Comparison of ENCODE assay signal across 19 cellular contexts in the genomic region with DNA sequence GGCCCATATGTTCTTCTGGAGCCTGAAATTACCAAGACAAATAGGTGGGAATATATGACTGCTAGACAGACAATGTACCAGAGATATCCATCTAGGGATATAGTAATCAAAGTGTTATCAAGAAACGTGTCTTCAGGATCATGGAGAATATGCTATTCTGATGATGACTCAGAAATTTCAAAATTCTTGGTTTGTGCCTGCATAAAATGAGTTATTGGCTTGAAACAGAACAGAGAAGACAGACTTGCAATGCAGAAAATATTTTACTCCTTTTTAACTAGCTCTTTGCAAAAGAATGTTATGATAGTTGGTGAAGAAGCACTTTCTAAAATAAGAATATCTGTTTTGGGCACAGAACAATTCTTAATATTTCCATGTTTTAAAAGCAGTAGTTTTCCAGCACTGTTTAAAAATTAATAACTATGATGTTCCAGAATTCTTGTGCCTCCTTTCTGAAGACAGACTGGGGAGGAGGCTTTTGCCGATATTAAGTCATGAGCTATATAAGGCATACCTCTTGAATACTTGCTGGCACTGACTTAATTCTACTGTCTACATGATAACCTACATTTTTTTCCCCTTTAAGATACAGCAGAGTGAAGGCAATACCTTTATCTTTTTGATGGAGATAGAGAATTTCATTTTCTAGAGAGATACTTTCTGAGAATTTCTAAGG. TPM values are rescaled to one million over a fixed set of nuclear protein-coding genes. Genes with fewer than 3 reads are reported as not detected.
DNase-seq lines count a peak whose midpoint lies in the region; FAIRE-seq and TF ChIP-seq lines count a peak whose summit lies in the region.
"Had no signal": no experiment of that assay in that cellular context is flagged by ENCODE, and none has a peak within 500 bp of the region (broad histone marks: within the 10 kb centered on the region; RNA-seq: fewer than 3 reads in every experiment).

No MANE protein-coding gene starts in this region.

- H3K27me3 ChIP-seq in ACC112 (ENCODE audit: insufficient read depth, low read length), result no peaks in the 10 kb centered on the region
- H3K27me3 ChIP-seq in PC-9 (ENCODE audit: insufficient read depth, low read depth), result no peaks in the 10 kb centered on the region
- H3K27me3 ChIP-seq in colonic mucosa, result no peaks in the 10 kb centered on the region
- H3K27me3 ChIP-seq: gastroesophageal sphincter, neural progenitor cell, testis had no signal

- peak overlapping the region; percentile 97 for H3K27ac ChIP-seq in ACC112 (ENCODE audit: low read depth, low read length)
- H3K27ac ChIP-seq in PC-9, result peak overlapping the region; percentile 35
- H3K27ac ChIP-seq in colonic mucosa, result peak overlapping the region; percentile 13
- H3K27ac ChIP-seq in coronary artery, result peak overlapping the region in 1 of 2 donors; percentile 1
- H3K27ac ChIP-seq: neural progenitor cell, testis had no signal

- no peaks in the 10 kb centered on the region for H3K36me3 Mint-ChIP-seq in mesothelial cell of epicardium
- H3K36me3 Mint-ChIP-seq: neural progenitor cell had no signal

- peak overlapping the region; percentile 95 for H3K27ac Mint-ChIP-seq in mesothelial cell of epicardium
- H3K27ac Mint-ChIP-seq: neural progenitor cell had no signal

- POLR2A ChIA-PET in PC-9 (lab: Charles Lee; ENCODE audit: unreplicated experiment), result interaction anchor here (0.6 to 0.7 kb wide), 4 partner anchors 46 to 418 kb away, joined by 3 read pairs; no protein-coding TSS in a partner anchor

- no peak for TF ChIP-seq CTCF in PC-9 (conservative IDR thresholded peaks at IDR 0.05)
- TF ChIP-seq CTCF in colonic mucosa (IDR thresholded peaks at IDR 0.05), result no peak
- no peak for TF ChIP-seq CTCF in mesothelial cell of epicardium (IDR thresholded peaks at IDR 0.05; ENCODE audit: unreplicated experiment)
- TF ChIP-seq CTCF in coronary artery (IDR thresholded peaks at IDR 0.05), result no peak

- H3K4me2 ChIP-seq in PC-9, result peak overlapping the region; percentile 54
- H3K4me2 ChIP-seq: neural progenitor cell had no signal

- H2AFZ ChIP-seq in ACC112 (ENCODE audit: low read length, unreplicated experiment) (no peak overlapping the region), PC-9 (no peak overlapping the region)
- H2AFZ ChIP-seq: neural progenitor cell had no signal

- no peak for FAIRE-seq in RCC 7860 (lab: Jason Lieb, UNC)

- H3K9me2 ChIP-seq in PC-9 (ENCODE audit: insufficient read depth), result no peaks in the 10 kb centered on the region

- no TSS peak for BruUV-seq in PC-9 (replicated peaks; lab: Mats Ljungman, UMichigan)

- H3F3A ChIP-seq in PC-9 (ENCODE audit: insufficient read depth, low read depth), result peaks cover 10% of the 10 kb centered on the region; the same call in 1 of the 2 replicates

- no peaks in the 10 kb centered on the region for H3K36me3 ChIP-seq in ACC112 (ENCODE audit: insufficient read depth, low read length)
- no peaks in the 10 kb centered on the region for H3K36me3 ChIP-seq in PC-9 (ENCODE audit: low read depth)
- H3K36me3 ChIP-seq in colonic mucosa, result no peaks in the 10 kb centered on the region
- H3K36me3 ChIP-seq: gastroesophageal sphincter, neural progenitor cell had no signal

- intact Hi-C loops in PC-9 (cut with micrococcal nuclease; ENCODE audit: unreplicated experiment) (loop anchor here (10.0 kb wide), 1 partner anchor 206 kb away; no protein-coding TSS in a partner anchor), colonic mucosa (cut with DNase I) (no loop called here)

- no peak overlapping the region for H3K4me3 Mint-ChIP-seq in mesothelial cell of epicardium
- H3K4me3 Mint-ChIP-seq: neural progenitor cell had no signal

- H3K9me3 Mint-ChIP-seq in mesothelial cell of epicardium, result no peaks in the 10 kb centered on the region
- H3K9me3 Mint-ChIP-seq: neural progenitor cell had no signal

- peaks cover 4% of the 10 kb centered on the region; the same call in 1 of the 2 replicates for H3K9me3 ChIP-seq in PC-9 (ENCODE audit: insufficient read depth, low read depth)
- no peaks in the 10 kb centered on the region for H3K9me3 ChIP-seq in colonic mucosa
- H3K9me3 ChIP-seq: gastroesophageal sphincter, testis had no signal

- H3K27me3 Mint-ChIP-seq in mesothelial cell of epicardium (ENCODE audit: low read depth), result no peaks in the 10 kb centered on the region

- H4K20me1 ChIP-seq in PC-9 (ENCODE audit: insufficient read depth), result no peaks in the 10 kb centered on the region

- H3K4me1 ChIP-seq in ACC112 (ENCODE audit: control insufficient read depth, insufficient read depth, low read length, unreplicated experiment), result peaks cover 34% of the 10 kb centered on the region
- peaks cover 36% of the 10 kb centered on the region for H3K4me1 ChIP-seq in PC-9 (replicated peaks; ENCODE audit: insufficient read depth)
- H3K4me1 ChIP-seq in colonic mucosa, result no peaks in the 10 kb centered on the region
- H3K4me1 ChIP-seq: neural progenitor cell had no signal

- peaks cover 31% of the 10 kb centered on the region for H3K4me1 Mint-ChIP-seq in mesothelial cell of epicardium

- peak overlapping the region; percentile 63 for H3K4me3 ChIP-seq in ACC112 (ENCODE audit: low read depth, low read length)
- no peak overlapping the region for H3K4me3 ChIP-seq in PC-9
- H3K4me3 ChIP-seq in colonic mucosa, result no peak overlapping the region
- H3K4me3 ChIP-seq in coronary artery, result no peak overlapping the region
- H3K4me3 ChIP-seq: gastroesophageal sphincter, neural progenitor cell, skin epidermis, testis had no signal

- CTCF ChIA-PET in PC-9 (lab: Charles Lee), result interaction anchor here (0.5 kb wide), 1 partner anchor 1485 kb away, joined by 3 read pairs; no protein-coding TSS in a partner anchor

- DNase-seq in PC-9 (peak in 1 of 2 experiments; percentile 68), colonic mucosa (no peak), mesothelial cell of epicardium (ENCODE audit: low spot score in 2 of 2, unreplicated experiment in 2 of 2) (no peak), coronary artery (ENCODE audit: low spot score) (no peak), SKM-1 (lab: John Stamatoyannopoulos, UW; ENCODE audit: unreplicated experiment) (no peak), NCI-H345 treated with DMSO at 0.1 percent for 48 hours (lab: John Stamatoyannopoulos, UW; ENCODE audit: unreplicated experiment) (no peak), RCC 7860 (ENCODE audit: low spot score) (no peak)
- DNase-seq: activated CD8-positive, alpha-beta memory T cell treated with anti-CD3 and anti-CD28 coated beads for 24 hours; activated naive CD4-positive, alpha-beta T cell treated with Interleukin-2 at 50 U/mL for 16 hours; cortex of kidney; Karpas-422; NCI-H1930; NCI-H774; Right ventricle myocardium superior; testis had no signal

- no peak overlapping the region for H3K9ac ChIP-seq in colonic mucosa (ENCODE audit: low read depth in 2 of 2, low read length in 2 of 2)
- H3K9ac ChIP-seq: neural progenitor cell had no signal

- H3K79me2 ChIP-seq in ACC112 (ENCODE audit: control insufficient read depth, insufficient read depth, low read length, unreplicated experiment), result no peaks in the 10 kb centered on the region
- no peaks in the 10 kb centered on the region for H3K79me2 ChIP-seq in PC-9 (ENCODE audit: low read depth)

RNA-seq across cellular contexts. Expression of a gene that starts 34.4 kb away (rescaled TPM):
- total RNA-seq in PC-9 (2021) (not detected in 2 replicates), colonic mucosa (not detected), mesothelial cell of epicardium (2.5 to 4.8 TPM (median 2.5 TPM) in 3 replicates)
- total RNA-seq: Right ventricle myocardium superior had no signal
